ENCODE assay signal across 10 cellular contexts in the genomic region with DNA sequence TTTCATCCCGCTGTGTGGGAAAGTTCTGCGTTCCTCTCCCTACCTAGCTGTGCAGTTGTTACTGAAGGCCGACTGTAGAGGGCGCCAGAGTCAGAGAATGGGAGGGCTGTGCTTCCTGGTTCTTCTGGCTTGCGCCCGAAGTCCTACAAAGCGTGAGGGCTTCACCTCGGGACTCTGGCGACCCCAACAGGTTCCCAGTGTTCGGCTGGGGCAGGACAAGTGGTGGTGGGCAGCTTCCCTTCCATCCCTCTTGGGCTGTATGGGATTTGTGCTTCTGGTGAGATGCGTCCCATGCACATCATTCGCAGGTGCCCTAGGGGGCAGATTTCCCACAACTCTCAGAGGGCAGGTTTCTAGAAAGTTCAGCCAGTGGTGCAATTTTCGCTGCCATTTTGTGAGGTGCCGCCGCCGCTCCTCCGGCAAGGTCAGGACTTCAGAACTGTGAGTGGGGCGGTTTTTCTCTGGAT. TPM values are rescaled to one million over a fixed set of nuclear protein-coding genes. Genes with fewer than 3 reads are reported as not detected.
A peak's percentile ranks its signal among the peaks of the same experiment; 100 is the strongest.
DNase-seq lines count a peak whose midpoint lies in the region; FAIRE-seq and TF ChIP-seq lines count a peak whose summit lies in the region.
"Had no signal": no experiment of that assay in that cellular context is flagged by ENCODE, and none has a peak within 500 bp of the region (broad histone marks: within the 10 kb centered on the region; RNA-seq: fewer than 3 reads in every experiment).

No MANE protein-coding gene starts in this region.

- H3K23me2 ChIP-seq in H1 (ENCODE audit: low read depth, low read length) = no peaks in the 10 kb centered on the region

- no peak for TF ChIP-seq POLR2A in H1 (IDR thresholded peaks at IDR 0.05; ENCODE audit: control extremely low read depth in 1 of 2, low read depth in 2 of 2, low read length in 2 of 2)

- H4K8ac ChIP-seq in H1 (ENCODE audit: extremely low read depth, insufficient read depth, low read length) = no peak overlapping the region

- no peak overlapping the region for H2BK12ac ChIP-seq in H1 (ENCODE audit: low read depth, low read length)

- H4K20me1 ChIP-seq in H1 (replicated peaks in 1 of 2; ENCODE audit: control insufficient read depth in 1 of 2, insufficient read depth in 2 of 2, low read length in 2 of 2) = no peaks in the 10 kb centered on the region

- no peak overlapping the region for H3K23ac ChIP-seq in H1 (ENCODE audit: insufficient read length)

- WGBS in H1 (ENCODE audit: extremely low coverage in 1 of 2, insufficient coverage in 1 of 2, insufficient read length in 1 of 2, insufficient replicate concordance in 2 of 2, low coverage in 1 of 2, low lambda C conversion rate in 2 of 2, missing lambda C conversion rate in 1 of 2), 2 experiments = 83% methylated on average over 9 of the region's 18 CpGs; no CpG with 5 or more reads in 1 of the 2 experiments

- H3K9me3 ChIP-seq in HEK293 (ENCODE audit: control insufficient read depth, insufficient read depth, low read depth, low read length) (no peaks in the 10 kb centered on the region), H1 (ENCODE audit: insufficient read depth in 2 of 2, low read depth in 1 of 2, low read length in 1 of 2) (peaks cover 0 to 16% of the 10 kb centered on the region in 2 experiments; a peak in 2 of 4 replicates)

- H4K5ac ChIP-seq in H1 (ENCODE audit: insufficient read length, low read depth, low read length) = no peak overlapping the region

- H3K4me2 ChIP-seq in H1 (ENCODE audit: insufficient read depth in 1 of 2, low read depth in 2 of 2, low read length in 2 of 2) = no peak overlapping the region

- no peak overlapping the region for H2BK15ac ChIP-seq in H1 (ENCODE audit: low read length)

- TF ChIP-seq CTCF in HEK293 (tag by site-specific recombination; IDR thresholded peaks at IDR 0.05) (0 out of 2 replicates have a peak, but pooled peaks have one; percentile 48), H1 (IDR thresholded peaks at IDR 0.05; ENCODE audit: control extremely low read depth in 1 of 3, insufficient read depth in 1 of 3, low read depth in 1 of 3, low read length in 3 of 3) (peak in 2 of 3 experiments; percentile 21 to 33; a peak in 3 of 4 replicates)

- H3K79me2 ChIP-seq in H1 (ENCODE audit: control insufficient read depth in 1 of 2, insufficient read depth in 2 of 2, low read length in 2 of 2) = no peaks in the 10 kb centered on the region

- H3K27me3 ChIP-seq in H1 (replicated peaks in 1 of 4; ENCODE audit: control insufficient read depth in 3 of 4, extremely low read depth in 1 of 4, insufficient read depth in 3 of 4, low read length in 3 of 4) = no peaks in the 10 kb centered on the region

- POLR2A ChIA-PET in HEK293 (lab: Yijun Ruan, JAX) (no interaction called here), H1 (lab: Charles Lee; ENCODE audit: partially characterized antibody) (no interaction called here)

- no peak overlapping the region for H3K14ac ChIP-seq in H1 (ENCODE audit: insufficient read length)

- CTCF ChIA-PET in HEK293 (lab: Yijun Ruan, JAX) = interaction anchor here (0.6 to 1.4 kb wide), 6 partner anchors 51 to 954 kb away, joined by 3 to 5 read pairs (median 3); no protein-coding TSS in a partner anchor
- CTCF ChIA-PET in H1 (lab: Charles Lee; ENCODE audit: partially characterized antibody) = no interaction called here

- DNase-seq in G401 (ENCODE audit: low spot score) (peak; percentile 13), T follicular helper cell (ENCODE audit: low read depth) (peak; percentile 25), H1 (ENCODE audit: low read depth in 1 of 2, low spot score in 2 of 2) (peak in 1 of 2 experiments; percentile 37), hippocampal formation (lab: John Stamatoyannopoulos, UW) (no peak), HPDE6-E6E7 (ENCODE audit: extremely low spot score) (no peak)
- peak in 2 of 3 experiments; percentile 27 to 60 for DNase-seq in stimulated activated CD4-positive, alpha-beta T cell treated with anti-CD3 and anti-CD28 coated beads, TNF-alpha, amount 100 ng/mL, for 24 hours (ENCODE audit: low read depth in 3 of 3)
- no peak for DNase-seq in stimulated activated naive CD4-positive, alpha-beta T cell treated with Interleukin-2 at 50 U/mL for 16 hours (lab: John Stamatoyannopoulos, UW)

- no peak overlapping the region for H2BK5ac ChIP-seq in H1 (ENCODE audit: low read depth, low read length)

- no peak overlapping the region for H3K18ac ChIP-seq in H1 (ENCODE audit: extremely low read depth, low read length)

- H3K4me3 ChIP-seq in HEK293 (ENCODE audit: low read depth, low read length) = no peak overlapping the region
- no peak overlapping the region for H3K4me3 ChIP-seq in H1 (ENCODE audit: extremely low read depth in 1 of 4, insufficient read depth in 2 of 4, low read depth in 3 of 4, low read length in 4 of 4)

- FAIRE-seq in H1 (lab: Jason Lieb, UNC) = no peak
- FAIRE-seq: TTC549 had no signal

- H2BK120ac ChIP-seq in H1 (replicated peaks; ENCODE audit: low read depth, low read length) = no peak overlapping the region

- no peak for TF ChIP-seq EP300 in H1 (IDR thresholded peaks at IDR 0.05; ENCODE audit: borderline replicate concordance in 1 of 2, low read depth in 2 of 2, low read length in 2 of 2)

- H4K91ac ChIP-seq in H1 (replicated peaks; ENCODE audit: insufficient read length, low read length) = no peak overlapping the region

- H3K9ac ChIP-seq in H1 (replicated peaks in 1 of 4; ENCODE audit: extremely low read depth in 1 of 4, low read depth in 3 of 4, low read length in 3 of 4) = no peak overlapping the region

- no peaks in the 10 kb centered on the region for H3K4me1 ChIP-seq in HEK293 (ENCODE audit: control insufficient read depth, insufficient read depth, low read length)
- no peaks in the 10 kb centered on the region for H3K4me1 ChIP-seq in H1 (replicated peaks in 1 of 4; ENCODE audit: control insufficient read depth in 3 of 4, insufficient read depth in 4 of 4, low read length in 3 of 4)

- no peaks in the 10 kb centered on the region for H3K79me1 ChIP-seq in H1 (ENCODE audit: low read depth, low read length)

- H3K36me3 ChIP-seq in HEK293 (ENCODE audit: control insufficient read depth in 2 of 2, insufficient read depth in 1 of 2, low read length in 2 of 2) (no peaks in the 10 kb centered on the region), H1 (ENCODE audit: control insufficient read depth in 2 of 4, insufficient read depth in 4 of 4, low read length in 3 of 4) (no peaks in the 10 kb centered on the region)

- H3K4ac ChIP-seq in H1 (replicated peaks; ENCODE audit: insufficient read length, low read depth, low read length) = no peak overlapping the region

- H2AK5ac ChIP-seq in H1 (ENCODE audit: low read depth, low read length) = no peak overlapping the region

- H3K56ac ChIP-seq in H1 (replicated peaks; ENCODE audit: insufficient read length, low read depth, low read length) = no peak overlapping the region

- H2BK20ac ChIP-seq in H1 (ENCODE audit: low read length) = no peak overlapping the region

- no peak overlapping the region for H3K27ac ChIP-seq in HEK293 (ENCODE audit: extremely low read depth, low read depth, low read length)
- no peak overlapping the region for H3K27ac ChIP-seq in H1 (ENCODE audit: low read depth, low read length)

- in situ Hi-C loops in G401 (cut with HindIII; ENCODE audit: low sequenced_read_pairs) = no loop called here

- peak; percentile 22 to 31; a peak in 2 of 4 replicates for TF ChIP-seq RAD21 in H1 (IDR thresholded peaks at IDR 0.05 in 1 of 2, conservative IDR thresholded peaks at IDR 0.05 in 1 of 2; ENCODE audit: low read depth in 2 of 2, low read length in 2 of 2)

- no peak overlapping the region for H2AFZ ChIP-seq in H1 (ENCODE audit: low read length)

TF ChIP-seq in HEK293, 187 proteins besides CTCF, POLR2A, EP300 and RAD21 (continues in another document):
- peak; percentile 69 for TF ChIP-seq ZNF654 (tag by site-specific recombination; IDR thresholded peaks at IDR 0.05; ENCODE audit: low read depth)
- no peak for TF ChIP-seq ZNF19 (tag by site-specific recombination; IDR thresholded peaks at IDR 0.05; ENCODE audit: low read depth)

TF ChIP-seq in H1, 55 proteins besides CTCF, POLR2A, EP300 and RAD21 (continues in another document):
- no peak for TF ChIP-seq NRF1 (IDR thresholded peaks at IDR 0.05; ENCODE audit: low read depth, low read length)
- TF ChIP-seq RXRA (IDR thresholded peaks at IDR 0.05; ENCODE audit: insufficient read depth, low read depth, low read length) = no peak

RNA-seq across cellular contexts. Expression of a gene that starts 27.3 kb away (rescaled TPM):
- 1.7 TPM in 1 of 2 replicates, not detected in the other for total RNA-seq in G401 (2014; rRNA removed; shearing (Covaris generic))
- total RNA-seq in H1 (2021; fragmentation: NEBNext Ultra II Directional; extraction: Animal tissue kit (Norgen Biotek cat#: 25700)) = not detected in 2 replicates
- not detected in 2 replicates for polyA plus RNA-seq in H1 (2011; rRNA removed)
- polyA plus RNA-seq in H1 (2011; cell fraction: cytosol; rRNA removed) = not detected
- not detected for polyA plus RNA-seq in H1 (2011; cell fraction: nucleus; rRNA removed)
- not detected in 4 replicates for polyA plus RNA-seq in H1 (2012, experiment 1 of 2)
- not detected for polyA plus RNA-seq in H1 (2012, experiment 2 of 2)
- polyA plus RNA-seq in H1 (2013, experiment 1 of 2) = not detected
- polyA plus RNA-seq in H1 (2013, experiment 2 of 2) = not detected
- polyA minus RNA-seq in H1 (2011; rRNA and poly(A)+ RNA removed) = not detected in 2 replicates
- polyA minus RNA-seq in H1 (2011; cell fraction: cytosol; rRNA and poly(A)+ RNA removed) = not detected
- not detected for polyA minus RNA-seq in H1 (2011; cell fraction: nucleus; rRNA and poly(A)+ RNA removed)
- total RNA-seq: renal cortical epithelial cell had no signal

RNA-seq across cellular contexts. Expression of a gene that starts 27.3 kb away (rescaled TPM):
- not detected in 2 replicates for total RNA-seq in G401 (2014; rRNA removed; shearing (Covaris generic))
- not detected in 2 replicates for total RNA-seq in H1 (2021; fragmentation: NEBNext Ultra II Directional; extraction: Animal tissue kit (Norgen Biotek cat#: 25700))
- not detected in 2 replicates for polyA plus RNA-seq in H1 (2011; rRNA removed)
- polyA plus RNA-seq in H1 (2011; cell fraction: cytosol; rRNA removed) = not detected
- polyA plus RNA-seq in H1 (2011; cell fraction: nucleus; rRNA removed) = not detected
- polyA plus RNA-seq in H1 (2012, experiment 1 of 2) = not detected in 4 replicates
- not detected for polyA plus RNA-seq in H1 (2012, experiment 2 of 2)
- not detected for polyA plus RNA-seq in H1 (2013, experiment 1 of 2)
- polyA plus RNA-seq in H1 (2013, experiment 2 of 2) = not detected
- polyA minus RNA-seq in H1 (2011; rRNA and poly(A)+ RNA removed) = not detected in 2 replicates
- polyA minus RNA-seq in H1 (2011; cell fraction: cytosol; rRNA and poly(A)+ RNA removed) = not detected
- polyA minus RNA-seq in H1 (2011; cell fraction: nucleus; rRNA and poly(A)+ RNA removed) = not detected
- total RNA-seq: renal cortical epithelial cell had no signal

RNA-seq across cellular contexts. Expression of a gene that starts 44.6 kb away (rescaled TPM):
- total RNA-seq in G401 (2014; rRNA removed; shearing (Covaris generic)) = 0.61 TPM in 1 of 2 replicates, not detected in the other
- not detected in 2 replicates for total RNA-seq in H1 (2021; fragmentation: NEBNext Ultra II Directional; extraction: Animal tissue kit (Norgen Biotek cat#: 25700))
- polyA plus RNA-seq in H1 (2011; rRNA removed) = not detected in 2 replicates
- polyA plus RNA-seq in H1 (2011; cell fraction: cytosol; rRNA removed) = not detected
- polyA plus RNA-seq in H1 (2011; cell fraction: nucleus; rRNA removed) = not detected
- not detected in 4 replicates for polyA plus RNA-seq in H1 (2012, experiment 1 of 2)
- not detected for polyA plus RNA-seq in H1 (2012, experiment 2 of 2)
- not detected for polyA plus RNA-seq in H1 (2013, experiment 1 of 2)
- polyA plus RNA-seq in H1 (2013, experiment 2 of 2) = not detected
- polyA minus RNA-seq in H1 (2011; rRNA and poly(A)+ RNA removed) = not detected in 2 replicates
- polyA minus RNA-seq in H1 (2011; cell fraction: cytosol; rRNA and poly(A)+ RNA removed) = not detected
- not detected for polyA minus RNA-seq in H1 (2011; cell fraction: nucleus; rRNA and poly(A)+ RNA removed)
- total RNA-seq: renal cortical epithelial cell had no signal

Comparison
In these comparisons a context has a peak if more than half of its experiments do, and no peak if none do; other contexts are left out.
1. DNase-seq: peak in G401 (single experiment), T follicular helper cell (single experiment) and stimulated activated CD4-positive, alpha-beta T cell treated with anti-CD3 and anti-CD28 coated beads, TNF-alpha, amount 100 ng/mL, for 24 hours (2 of 3); none in hippocampal formation (0 of 2), stimulated activated naive CD4-positive, alpha-beta T cell treated with Interleukin-2 at 50 U/mL for 16 hours (single experiment) and HPDE6-E6E7 (single experiment).